ENCODE assay signal across 23 cellular contexts in the genomic region with DNA sequence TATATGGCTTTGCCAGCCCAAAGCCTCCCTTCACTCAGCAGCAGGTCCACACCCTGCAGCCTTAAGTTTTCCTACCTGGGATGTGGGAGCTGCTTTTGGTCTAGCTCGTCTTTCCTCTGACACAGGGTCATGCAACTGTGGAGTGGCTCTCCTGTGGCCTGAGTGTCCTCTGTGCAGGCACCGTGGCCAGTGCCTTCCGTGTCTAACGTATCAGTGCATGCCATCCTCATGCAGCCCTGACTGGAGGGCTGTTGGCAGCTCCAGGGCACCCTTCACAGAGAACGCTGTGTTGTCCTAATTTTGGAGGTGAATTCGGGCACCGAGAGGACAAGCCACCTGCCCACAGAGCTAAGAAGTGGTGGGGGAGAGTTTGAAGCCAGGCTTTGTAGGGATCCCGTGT. TPM values are rescaled to one million over a fixed set of nuclear protein-coding genes. Genes with fewer than 3 reads are reported as not detected.
DNase-seq lines count a peak whose midpoint lies in the region; ATAC-seq, FAIRE-seq and TF ChIP-seq lines count a peak whose summit lies in the region.
"Had no signal": no experiment of that assay in that cellular context is flagged by ENCODE, and none has a peak within 500 bp of the region (broad histone marks: within the 10 kb centered on the region; RNA-seq: fewer than 3 reads in every experiment).

No MANE protein-coding gene starts in this region.

- H3K27me3 Mint-ChIP-seq in activated naive CD4-positive, alpha-beta T cell treated with anti-CD3 and anti-CD28 coated beads, Interleukin-2, amount 10 ng/mL, durations not matched to agents 7 days and 5 days = no peaks in the 10 kb centered on the region
- H3K27me3 Mint-ChIP-seq: B cell had no signal

- no peaks in the 10 kb centered on the region for H3K79me2 ChIP-seq in osteoblast (ENCODE audit: insufficient read depth, low read length)

- in situ Hi-C loops in KBM-7 (cut with MboI; ENCODE audit: low pct_unique_long_range_greater_than_20kb, low sequenced_read_pairs) = no loop called here

- H3K9me3 ChIP-seq in WERI-Rb-1 (ENCODE audit: severe bottlenecking) (no peaks in the 10 kb centered on the region), kidney (ENCODE audit: control insufficient read depth in 1 of 2, low read length in 2 of 2) (no peaks in the 10 kb centered on the region), osteoblast (ENCODE audit: low read depth, low read length) (no peaks in the 10 kb centered on the region)
- H3K9me3 ChIP-seq: A549; BLaER1 treated with 17β-estradiol and CSF1 and Interleukin-3, amounts not matched to agents 10 nM and 100 nM had no signal

- no peak overlapping the region for H3K4me2 ChIP-seq in osteoblast (ENCODE audit: insufficient read depth, low read length)
- H3K4me2 ChIP-seq: BLaER1 treated with 17β-estradiol and CSF1 and Interleukin-3, amounts not matched to agents 10 nM and 100 nM had no signal

- H3K36me3 ChIP-seq in WERI-Rb-1 (no peaks in the 10 kb centered on the region), kidney (ENCODE audit: control insufficient read depth in 1 of 2, insufficient read depth in 2 of 2, low read length in 2 of 2) (no peaks in the 10 kb centered on the region), osteoblast (ENCODE audit: insufficient read depth, low read length) (no peaks in the 10 kb centered on the region)
- H3K36me3 ChIP-seq: BLaER1 treated with 17β-estradiol and CSF1 and Interleukin-3, amounts not matched to agents 10 nM and 100 nM had no signal

- CTCF ChIA-PET in activated naive CD4-positive, alpha-beta T cell treated with anti-CD3 and anti-CD28 coated beads, Interleukin-2, amount 10 ng/mL, durations not matched to agents 7 days and 5 days (lab: Charles Lee) = no interaction called here

- no peak overlapping the region for H3K27ac Mint-ChIP-seq in activated naive CD4-positive, alpha-beta T cell treated with anti-CD3 and anti-CD28 coated beads, Interleukin-2, amount 10 ng/mL, durations not matched to agents 7 days and 5 days
- H3K27ac Mint-ChIP-seq: B cell; CD4-positive, alpha-beta T cell; CD8-positive, alpha-beta T cell had no signal

- H3K4me1 Mint-ChIP-seq in activated naive CD4-positive, alpha-beta T cell treated with anti-CD3 and anti-CD28 coated beads, Interleukin-2, amount 10 ng/mL, durations not matched to agents 7 days and 5 days = no peaks in the 10 kb centered on the region
- H3K4me1 Mint-ChIP-seq: B cell had no signal

- H3K9ac ChIP-seq in kidney (ENCODE audit: low read length in 2 of 2) = no peak overlapping the region
- H3K9ac ChIP-seq: BLaER1 treated with 17β-estradiol and CSF1 and Interleukin-3, amounts not matched to agents 10 nM and 100 nM had no signal

- TF ChIP-seq CTCF in WERI-Rb-1 (IDR thresholded peaks at IDR 0.05; ENCODE audit: low read depth, low read length) = no peak
- no peak for TF ChIP-seq CTCF in kidney (IDR thresholded peaks at IDR 0.05; ENCODE audit: borderline replicate concordance, extremely low read depth, insufficient read depth)
- TF ChIP-seq CTCF in osteoblast (IDR thresholded peaks at IDR 0.05; ENCODE audit: extremely low read depth, low read depth, low read length) = no peak

- H3K4me1 ChIP-seq in kidney (ENCODE audit: control insufficient read depth in 1 of 2, insufficient read depth in 1 of 2, low read depth in 1 of 2, low read length in 2 of 2) (no peaks in the 10 kb centered on the region), osteoblast (ENCODE audit: insufficient read depth, low read length) (no peaks in the 10 kb centered on the region)
- H3K4me1 ChIP-seq: Caco-2 had no signal

- H3K4me3 ChIP-seq in WERI-Rb-1 (ENCODE audit: low read depth, low read length) (no peak overlapping the region), kidney (ENCODE audit: low read length in 2 of 2) (no peak overlapping the region), osteoblast (ENCODE audit: insufficient read depth, low read length) (no peak overlapping the region)
- H3K4me3 ChIP-seq: A549; BLaER1 treated with 17β-estradiol and CSF1 and Interleukin-3, amounts not matched to agents 10 nM and 100 nM had no signal

- H3K27ac ChIP-seq in WERI-Rb-1 (peak overlapping the region; percentile 93), kidney (ENCODE audit: low read depth in 2 of 2, low read length in 2 of 2) (no peak overlapping the region), osteoblast (ENCODE audit: low read depth, low read length) (no peak overlapping the region)
- H3K27ac ChIP-seq: 22Rv1; A549; BLaER1 treated with 17β-estradiol and CSF1 and Interleukin-3, amounts not matched to agents 10 nM and 100 nM; C4-2B had no signal

- no peak for ATAC-seq in HG02642 (IDR thresholded peaks at IDR 0.05; ENCODE audit: poor library complexity, unreplicated experiment)
- ATAC-seq: CD8-positive, alpha-beta T cell had no signal

- H3K9me3 Mint-ChIP-seq in activated naive CD4-positive, alpha-beta T cell treated with anti-CD3 and anti-CD28 coated beads, Interleukin-2, amount 10 ng/mL, durations not matched to agents 7 days and 5 days = peaks cover 9% of the 10 kb centered on the region
- H3K9me3 Mint-ChIP-seq: CD4-positive, alpha-beta T cell; CD8-positive, alpha-beta T cell had no signal

- intact Hi-C loops in kidney (cut with DNase I) = no loop called here

- no peak overlapping the region for H2AFZ ChIP-seq in osteoblast (ENCODE audit: low read length)

- H4K20me1 ChIP-seq in osteoblast (ENCODE audit: insufficient read depth, low read length) = no peaks in the 10 kb centered on the region

- H3K4me3 Mint-ChIP-seq in activated naive CD4-positive, alpha-beta T cell treated with anti-CD3 and anti-CD28 coated beads, Interleukin-2, amount 10 ng/mL, durations not matched to agents 7 days and 5 days = no peak overlapping the region
- H3K4me3 Mint-ChIP-seq: B cell; CD4-positive, alpha-beta T cell; CD8-positive, alpha-beta T cell had no signal

- H3K36me3 Mint-ChIP-seq in activated naive CD4-positive, alpha-beta T cell treated with anti-CD3 and anti-CD28 coated beads, Interleukin-2, amount 10 ng/mL, durations not matched to agents 7 days and 5 days = peaks cover 5% of the 10 kb centered on the region
- H3K36me3 Mint-ChIP-seq: CD8-positive, alpha-beta T cell had no signal

- no peaks in the 10 kb centered on the region for H3K27me3 ChIP-seq in WERI-Rb-1 (ENCODE audit: insufficient read depth, low read depth, severe bottlenecking)
- no peaks in the 10 kb centered on the region for H3K27me3 ChIP-seq in osteoblast (ENCODE audit: insufficient read depth, low read length)
- H3K27me3 ChIP-seq: BLaER1 treated with 17β-estradiol and CSF1 and Interleukin-3, amounts not matched to agents 10 nM and 100 nM had no signal

- peak; percentile 6 for DNase-seq in activated naive CD4-positive, alpha-beta T cell treated with anti-CD3 and anti-CD28 coated beads, Interleukin-2, amount 10 ng/mL, durations not matched to agents 7 days and 5 days
- DNase-seq in activated naive CD4-positive, alpha-beta T cell treated with Interleukin-2 at 50 U/mL for 16 hours = no peak
- DNase-seq in WERI-Rb-1 (no peak), kidney (peak; percentile 56), osteoblast (ENCODE audit: insufficient read length, low spot score, missing footprints) (peak; percentile 58), KBM-7 (no peak), hypothalamus (lab: John Stamatoyannopoulos, UW) (no peak)
- DNase-seq: AML-193; Caco-2; Calu3; CD4-positive, alpha-beta T cell; CD8-positive, alpha-beta T cell; GF-D8 had no signal

- FAIRE-seq in kidney (lab: Jason Lieb, UNC) = no peak
- FAIRE-seq: A549, D721Med, G401.6, GM12891, GM19239 had no signal

RNA-seq across cellular contexts. Expression of gene C1orf174, which starts 25.7 kb away (rescaled TPM):
- total RNA-seq in kidney (16.8 TPM), osteoblast (27.1 and 29.3 TPM in 2 replicates)
- polyA plus RNA-seq in kidney (ENCODE audit: insufficient read depth, low read depth, low replicate concordance) = 15.9 TPM

Comparison
In these comparisons a context has a peak if more than half of its experiments do, and no peak if none do; other contexts are left out.
1. DNase-seq: peak in activated naive CD4-positive, alpha-beta T cell treated with anti-CD3 and anti-CD28 coated beads, Interleukin-2, amount 10 ng/mL, durations not matched to agents 7 days and 5 days (single experiment), kidney (single experiment) and osteoblast (single experiment); none in activated naive CD4-positive, alpha-beta T cell treated with Interleukin-2 at 50 U/mL for 16 hours (single experiment), WERI-Rb-1 (single experiment), KBM-7 (single experiment) and hypothalamus (0 of 51).